1 cellular context compared by ENCODE assay signal in the genomic region with DNA sequence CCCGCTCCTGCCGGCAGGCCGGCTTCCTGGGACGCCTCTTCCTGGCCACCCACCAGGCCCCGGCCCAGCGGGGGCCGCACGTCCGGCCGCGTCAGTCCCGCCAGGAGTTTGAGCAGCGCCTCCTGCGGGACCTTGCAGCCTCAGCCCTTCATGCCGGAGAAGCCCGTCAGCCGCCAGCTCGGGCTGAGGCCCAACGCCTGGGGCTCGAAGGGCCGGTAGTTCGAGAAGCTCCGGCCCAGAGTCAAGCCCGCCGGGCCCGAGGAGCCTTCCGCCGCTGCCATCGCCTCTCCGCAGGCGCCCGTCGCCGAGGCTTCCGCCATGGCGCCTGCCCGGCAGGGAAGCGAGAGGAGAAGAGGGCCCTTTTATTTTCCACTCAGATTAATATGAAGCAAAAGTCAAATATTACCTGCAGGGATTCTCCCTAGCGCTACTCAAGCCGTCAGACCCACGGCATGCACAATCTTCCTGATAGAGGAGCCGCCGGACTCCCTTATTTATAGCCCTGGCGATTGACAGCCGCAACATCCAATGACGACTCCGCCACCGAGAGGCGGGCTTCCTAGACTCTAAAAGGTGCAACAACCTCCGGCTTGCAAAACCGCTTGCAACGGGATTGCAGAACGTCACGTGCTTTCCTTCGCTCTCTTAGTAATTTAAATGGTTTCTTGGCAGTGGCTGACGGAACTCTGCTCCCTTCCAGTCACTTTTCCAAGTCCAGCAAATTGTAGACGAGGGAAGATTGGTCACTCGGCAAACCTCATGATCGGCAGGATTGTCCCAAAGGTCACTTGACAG.
TF ChIP-seq lines count a peak whose summit lies in the region.

SEPHS2 (minus strand) TSS at position 467 of the 795 bp plus-strand sequence; CDS start at position 320, 147 bp downstream.

TF ChIP-seq in WTC11, 78 proteins besides CTCF, POLR2A, EP300 and RAD21 (continued from another document):
- TF ChIP-seq ZNF425 (CRISPR knock-in tag; conservative IDR thresholded peaks at IDR 0.05) (no peak), ZNF423 (CRISPR knock-in tag; IDR thresholded peaks at IDR 0.05) (peak; percentile 77), TEAD1 (CRISPR knock-in tag; IDR thresholded peaks at IDR 0.05) (no peak), ZSCAN18 (CRISPR knock-in tag; IDR thresholded peaks at IDR 0.05) (no peak), JAZF1 (CRISPR knock-in tag; IDR thresholded peaks at IDR 0.05) (no peak), ZNF396 (CRISPR knock-in tag; IDR thresholded peaks at IDR 0.05; ENCODE audit: borderline replicate concordance) (no peak), GTF2I (CRISPR knock-in tag; conservative IDR thresholded peaks at IDR 0.05) (no peak), NR3C1 (CRISPR knock-in tag; conservative IDR thresholded peaks at IDR 0.05; ENCODE audit: low read depth) (no peak), ZNF232 (CRISPR knock-in tag; IDR thresholded peaks at IDR 0.05) (peak; percentile 62; the same call in 1 of the 2 replicates), ESRRA (CRISPR knock-in tag; IDR thresholded peaks at IDR 0.05; ENCODE audit: borderline replicate concordance) (no peak), GABPB1 (CRISPR knock-in tag; IDR thresholded peaks at IDR 0.05) (peak; percentile 90), ZNF416 (CRISPR knock-in tag; IDR thresholded peaks at IDR 0.05) (no peak), TEAD4 (CRISPR knock-in tag; IDR thresholded peaks at IDR 0.05) (no peak)
- TF ChIP-seq, protein P1, sequence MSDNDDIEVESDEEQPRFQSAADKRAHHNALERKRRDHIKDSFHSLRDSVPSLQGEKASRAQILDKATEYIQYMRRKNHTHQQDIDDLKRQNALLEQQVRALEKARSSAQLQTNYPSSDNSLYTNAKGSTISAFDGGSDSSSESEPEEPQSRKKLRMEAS (CRISPR knock-in tag; IDR thresholded peaks at IDR 0.05), result peak; percentile 93
- TF ChIP-seq, protein P2, sequence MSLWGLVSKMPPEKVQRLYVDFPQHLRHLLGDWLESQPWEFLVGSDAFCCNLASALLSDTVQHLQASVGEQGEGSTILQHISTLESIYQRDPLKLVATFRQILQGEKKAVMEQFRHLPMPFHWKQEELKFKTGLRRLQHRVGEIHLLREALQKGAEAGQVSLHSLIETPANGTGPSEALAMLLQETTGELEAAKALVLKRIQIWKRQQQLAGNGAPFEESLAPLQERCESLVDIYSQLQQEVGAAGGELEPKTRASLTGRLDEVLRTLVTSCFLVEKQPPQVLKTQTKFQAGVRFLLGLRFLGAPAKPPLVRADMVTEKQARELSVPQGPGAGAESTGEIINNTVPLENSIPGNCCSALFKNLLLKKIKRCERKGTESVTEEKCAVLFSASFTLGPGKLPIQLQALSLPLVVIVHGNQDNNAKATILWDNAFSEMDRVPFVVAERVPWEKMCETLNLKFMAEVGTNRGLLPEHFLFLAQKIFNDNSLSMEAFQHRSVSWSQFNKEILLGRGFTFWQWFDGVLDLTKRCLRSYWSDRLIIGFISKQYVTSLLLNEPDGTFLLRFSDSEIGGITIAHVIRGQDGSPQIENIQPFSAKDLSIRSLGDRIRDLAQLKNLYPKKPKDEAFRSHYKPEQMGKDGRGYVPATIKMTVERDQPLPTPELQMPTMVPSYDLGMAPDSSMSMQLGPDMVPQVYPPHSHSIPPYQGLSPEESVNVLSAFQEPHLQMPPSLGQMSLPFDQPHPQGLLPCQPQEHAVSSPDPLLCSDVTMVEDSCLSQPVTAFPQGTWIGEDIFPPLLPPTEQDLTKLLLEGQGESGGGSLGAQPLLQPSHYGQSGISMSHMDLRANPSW (CRISPR knock-in tag; conservative IDR thresholded peaks at IDR 0.05; ENCODE audit: low read depth), result no peak
- TF ChIP-seq, protein P3, sequence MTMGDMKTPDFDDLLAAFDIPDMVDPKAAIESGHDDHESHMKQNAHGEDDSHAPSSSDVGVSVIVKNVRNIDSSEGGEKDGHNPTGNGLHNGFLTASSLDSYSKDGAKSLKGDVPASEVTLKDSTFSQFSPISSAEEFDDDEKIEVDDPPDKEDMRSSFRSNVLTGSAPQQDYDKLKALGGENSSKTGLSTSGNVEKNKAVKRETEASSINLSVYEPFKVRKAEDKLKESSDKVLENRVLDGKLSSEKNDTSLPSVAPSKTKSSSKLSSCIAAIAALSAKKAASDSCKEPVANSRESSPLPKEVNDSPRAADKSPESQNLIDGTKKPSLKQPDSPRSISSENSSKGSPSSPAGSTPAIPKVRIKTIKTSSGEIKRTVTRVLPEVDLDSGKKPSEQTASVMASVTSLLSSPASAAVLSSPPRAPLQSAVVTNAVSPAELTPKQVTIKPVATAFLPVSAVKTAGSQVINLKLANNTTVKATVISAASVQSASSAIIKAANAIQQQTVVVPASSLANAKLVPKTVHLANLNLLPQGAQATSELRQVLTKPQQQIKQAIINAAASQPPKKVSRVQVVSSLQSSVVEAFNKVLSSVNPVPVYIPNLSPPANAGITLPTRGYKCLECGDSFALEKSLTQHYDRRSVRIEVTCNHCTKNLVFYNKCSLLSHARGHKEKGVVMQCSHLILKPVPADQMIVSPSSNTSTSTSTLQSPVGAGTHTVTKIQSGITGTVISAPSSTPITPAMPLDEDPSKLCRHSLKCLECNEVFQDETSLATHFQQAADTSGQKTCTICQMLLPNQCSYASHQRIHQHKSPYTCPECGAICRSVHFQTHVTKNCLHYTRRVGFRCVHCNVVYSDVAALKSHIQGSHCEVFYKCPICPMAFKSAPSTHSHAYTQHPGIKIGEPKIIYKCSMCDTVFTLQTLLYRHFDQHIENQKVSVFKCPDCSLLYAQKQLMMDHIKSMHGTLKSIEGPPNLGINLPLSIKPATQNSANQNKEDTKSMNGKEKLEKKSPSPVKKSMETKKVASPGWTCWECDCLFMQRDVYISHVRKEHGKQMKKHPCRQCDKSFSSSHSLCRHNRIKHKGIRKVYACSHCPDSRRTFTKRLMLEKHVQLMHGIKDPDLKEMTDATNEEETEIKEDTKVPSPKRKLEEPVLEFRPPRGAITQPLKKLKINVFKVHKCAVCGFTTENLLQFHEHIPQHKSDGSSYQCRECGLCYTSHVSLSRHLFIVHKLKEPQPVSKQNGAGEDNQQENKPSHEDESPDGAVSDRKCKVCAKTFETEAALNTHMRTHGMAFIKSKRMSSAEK (CRISPR knock-in tag; IDR thresholded peaks at IDR 0.05; ENCODE audit: borderline replicate concordance), result no peak
- TF ChIP-seq, protein P4, sequence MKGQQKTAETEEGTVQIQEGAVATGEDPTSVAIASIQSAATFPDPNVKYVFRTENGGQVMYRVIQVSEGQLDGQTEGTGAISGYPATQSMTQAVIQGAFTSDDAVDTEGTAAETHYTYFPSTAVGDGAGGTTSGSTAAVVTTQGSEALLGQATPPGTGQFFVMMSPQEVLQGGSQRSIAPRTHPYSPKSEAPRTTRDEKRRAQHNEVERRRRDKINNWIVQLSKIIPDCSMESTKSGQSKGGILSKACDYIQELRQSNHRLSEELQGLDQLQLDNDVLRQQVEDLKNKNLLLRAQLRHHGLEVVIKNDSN (CRISPR knock-in tag; IDR thresholded peaks at IDR 0.05), result peak; percentile 87
- TF ChIP-seq, protein P5, sequence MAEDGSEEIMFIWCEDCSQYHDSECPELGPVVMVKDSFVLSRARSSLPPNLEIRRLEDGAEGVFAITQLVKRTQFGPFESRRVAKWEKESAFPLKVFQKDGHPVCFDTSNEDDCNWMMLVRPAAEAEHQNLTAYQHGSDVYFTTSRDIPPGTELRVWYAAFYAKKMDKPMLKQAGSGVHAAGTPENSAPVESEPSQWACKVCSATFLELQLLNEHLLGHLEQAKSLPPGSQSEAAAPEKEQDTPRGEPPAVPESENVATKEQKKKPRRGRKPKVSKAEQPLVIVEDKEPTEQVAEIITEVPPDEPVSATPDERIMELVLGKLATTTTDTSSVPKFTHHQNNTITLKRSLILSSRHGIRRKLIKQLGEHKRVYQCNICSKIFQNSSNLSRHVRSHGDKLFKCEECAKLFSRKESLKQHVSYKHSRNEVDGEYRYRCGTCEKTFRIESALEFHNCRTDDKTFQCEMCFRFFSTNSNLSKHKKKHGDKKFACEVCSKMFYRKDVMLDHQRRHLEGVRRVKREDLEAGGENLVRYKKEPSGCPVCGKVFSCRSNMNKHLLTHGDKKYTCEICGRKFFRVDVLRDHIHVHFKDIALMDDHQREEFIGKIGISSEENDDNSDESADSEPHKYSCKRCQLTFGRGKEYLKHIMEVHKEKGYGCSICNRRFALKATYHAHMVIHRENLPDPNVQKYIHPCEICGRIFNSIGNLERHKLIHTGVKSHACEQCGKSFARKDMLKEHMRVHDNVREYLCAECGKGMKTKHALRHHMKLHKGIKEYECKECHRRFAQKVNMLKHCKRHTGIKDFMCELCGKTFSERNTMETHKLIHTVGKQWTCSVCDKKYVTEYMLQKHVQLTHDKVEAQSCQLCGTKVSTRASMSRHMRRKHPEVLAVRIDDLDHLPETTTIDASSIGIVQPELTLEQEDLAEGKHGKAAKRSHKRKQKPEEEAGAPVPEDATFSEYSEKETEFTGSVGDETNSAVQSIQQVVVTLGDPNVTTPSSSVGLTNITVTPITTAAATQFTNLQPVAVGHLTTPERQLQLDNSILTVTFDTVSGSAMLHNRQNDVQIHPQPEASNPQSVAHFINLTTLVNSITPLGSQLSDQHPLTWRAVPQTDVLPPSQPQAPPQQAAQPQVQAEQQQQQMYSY (CRISPR knock-in tag; IDR thresholded peaks at IDR 0.05), result no peak
- TF ChIP-seq, protein P6, sequence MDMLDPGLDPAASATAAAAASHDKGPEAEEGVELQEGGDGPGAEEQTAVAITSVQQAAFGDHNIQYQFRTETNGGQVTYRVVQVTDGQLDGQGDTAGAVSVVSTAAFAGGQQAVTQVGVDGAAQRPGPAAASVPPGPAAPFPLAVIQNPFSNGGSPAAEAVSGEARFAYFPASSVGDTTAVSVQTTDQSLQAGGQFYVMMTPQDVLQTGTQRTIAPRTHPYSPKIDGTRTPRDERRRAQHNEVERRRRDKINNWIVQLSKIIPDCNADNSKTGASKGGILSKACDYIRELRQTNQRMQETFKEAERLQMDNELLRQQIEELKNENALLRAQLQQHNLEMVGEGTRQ (CRISPR knock-in tag; IDR thresholded peaks at IDR 0.05), result peak; percentile 84
- TF ChIP-seq, protein P7, sequence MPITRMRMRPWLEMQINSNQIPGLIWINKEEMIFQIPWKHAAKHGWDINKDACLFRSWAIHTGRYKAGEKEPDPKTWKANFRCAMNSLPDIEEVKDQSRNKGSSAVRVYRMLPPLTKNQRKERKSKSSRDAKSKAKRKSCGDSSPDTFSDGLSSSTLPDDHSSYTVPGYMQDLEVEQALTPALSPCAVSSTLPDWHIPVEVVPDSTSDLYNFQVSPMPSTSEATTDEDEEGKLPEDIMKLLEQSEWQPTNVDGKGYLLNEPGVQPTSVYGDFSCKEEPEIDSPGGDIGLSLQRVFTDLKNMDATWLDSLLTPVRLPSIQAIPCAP (CRISPR knock-in tag; IDR thresholded peaks at IDR 0.05), result no peak
- TF ChIP-seq, protein P8, sequence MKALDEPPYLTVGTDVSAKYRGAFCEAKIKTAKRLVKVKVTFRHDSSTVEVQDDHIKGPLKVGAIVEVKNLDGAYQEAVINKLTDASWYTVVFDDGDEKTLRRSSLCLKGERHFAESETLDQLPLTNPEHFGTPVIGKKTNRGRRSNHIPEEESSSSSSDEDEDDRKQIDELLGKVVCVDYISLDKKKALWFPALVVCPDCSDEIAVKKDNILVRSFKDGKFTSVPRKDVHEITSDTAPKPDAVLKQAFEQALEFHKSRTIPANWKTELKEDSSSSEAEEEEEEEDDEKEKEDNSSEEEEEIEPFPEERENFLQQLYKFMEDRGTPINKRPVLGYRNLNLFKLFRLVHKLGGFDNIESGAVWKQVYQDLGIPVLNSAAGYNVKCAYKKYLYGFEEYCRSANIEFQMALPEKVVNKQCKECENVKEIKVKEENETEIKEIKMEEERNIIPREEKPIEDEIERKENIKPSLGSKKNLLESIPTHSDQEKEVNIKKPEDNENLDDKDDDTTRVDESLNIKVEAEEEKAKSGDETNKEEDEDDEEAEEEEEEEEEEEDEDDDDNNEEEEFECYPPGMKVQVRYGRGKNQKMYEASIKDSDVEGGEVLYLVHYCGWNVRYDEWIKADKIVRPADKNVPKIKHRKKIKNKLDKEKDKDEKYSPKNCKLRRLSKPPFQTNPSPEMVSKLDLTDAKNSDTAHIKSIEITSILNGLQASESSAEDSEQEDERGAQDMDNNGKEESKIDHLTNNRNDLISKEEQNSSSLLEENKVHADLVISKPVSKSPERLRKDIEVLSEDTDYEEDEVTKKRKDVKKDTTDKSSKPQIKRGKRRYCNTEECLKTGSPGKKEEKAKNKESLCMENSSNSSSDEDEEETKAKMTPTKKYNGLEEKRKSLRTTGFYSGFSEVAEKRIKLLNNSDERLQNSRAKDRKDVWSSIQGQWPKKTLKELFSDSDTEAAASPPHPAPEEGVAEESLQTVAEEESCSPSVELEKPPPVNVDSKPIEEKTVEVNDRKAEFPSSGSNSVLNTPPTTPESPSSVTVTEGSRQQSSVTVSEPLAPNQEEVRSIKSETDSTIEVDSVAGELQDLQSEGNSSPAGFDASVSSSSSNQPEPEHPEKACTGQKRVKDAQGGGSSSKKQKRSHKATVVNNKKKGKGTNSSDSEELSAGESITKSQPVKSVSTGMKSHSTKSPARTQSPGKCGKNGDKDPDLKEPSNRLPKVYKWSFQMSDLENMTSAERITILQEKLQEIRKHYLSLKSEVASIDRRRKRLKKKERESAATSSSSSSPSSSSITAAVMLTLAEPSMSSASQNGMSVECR (CRISPR knock-in tag; IDR thresholded peaks at IDR 0.05; ENCODE audit: borderline replicate concordance), result peak; percentile 42; the same call in 1 of the 2 replicates
- TF ChIP-seq, protein P9, sequence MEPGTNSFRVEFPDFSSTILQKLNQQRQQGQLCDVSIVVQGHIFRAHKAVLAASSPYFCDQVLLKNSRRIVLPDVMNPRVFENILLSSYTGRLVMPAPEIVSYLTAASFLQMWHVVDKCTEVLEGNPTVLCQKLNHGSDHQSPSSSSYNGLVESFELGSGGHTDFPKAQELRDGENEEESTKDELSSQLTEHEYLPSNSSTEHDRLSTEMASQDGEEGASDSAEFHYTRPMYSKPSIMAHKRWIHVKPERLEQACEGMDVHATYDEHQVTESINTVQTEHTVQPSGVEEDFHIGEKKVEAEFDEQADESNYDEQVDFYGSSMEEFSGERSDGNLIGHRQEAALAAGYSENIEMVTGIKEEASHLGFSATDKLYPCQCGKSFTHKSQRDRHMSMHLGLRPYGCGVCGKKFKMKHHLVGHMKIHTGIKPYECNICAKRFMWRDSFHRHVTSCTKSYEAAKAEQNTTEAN (CRISPR knock-in tag; IDR thresholded peaks at IDR 0.05), result no peak; the same call in 1 of the 2 replicates
